Comparison of ENCODE assay signal across 10 cellular contexts in the genomic region with DNA sequence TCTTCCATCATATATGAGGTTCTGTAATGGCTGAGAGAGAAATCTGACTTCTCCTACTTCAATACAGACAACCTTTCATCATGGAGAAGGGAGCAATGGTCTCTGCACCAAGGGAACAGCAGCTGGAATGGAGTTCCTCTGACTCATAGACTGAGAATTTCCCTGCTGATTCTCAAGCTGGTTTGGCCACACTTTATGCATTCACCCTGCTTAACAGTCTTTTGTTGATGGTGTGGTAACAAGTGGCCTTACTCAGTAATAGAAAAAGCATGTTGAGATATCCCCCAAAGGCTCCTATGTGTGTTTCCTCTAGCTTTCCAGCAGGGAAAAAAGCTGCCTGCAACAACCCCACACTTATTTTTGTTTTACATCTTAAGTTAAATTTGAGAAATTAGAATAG.
DNase-seq lines count a peak whose midpoint lies in the region; FAIRE-seq and TF ChIP-seq lines count a peak whose summit lies in the region.
"Had no signal": no experiment of that assay in that cellular context is flagged by ENCODE, and none has a peak within 500 bp of the region (broad histone marks: within the 10 kb centered on the region; RNA-seq: fewer than 3 reads in every experiment).

No MANE protein-coding gene starts in this region.

- peak; percentile 3 for TF ChIP-seq CTCF in astrocyte of the cerebellum (IDR thresholded peaks at IDR 0.05; ENCODE audit: low read depth, low read length, missing control alignments)

- peaks cover 16% of the 10 kb centered on the region for H3K4me1 ChIP-seq in iPS-18a (ENCODE audit: control insufficient read depth, low read depth, low read length)

- no peak overlapping the region for H3K27ac ChIP-seq in iPS-18a (ENCODE audit: low read length)

- H3K9ac ChIP-seq in iPS-18a (ENCODE audit: low read length), result no peak overlapping the region

- no peaks in the 10 kb centered on the region for H3K36me3 ChIP-seq in iPS-18a (ENCODE audit: control insufficient read depth, low read depth, low read length)

- no peaks in the 10 kb centered on the region for H3K27me3 ChIP-seq in iPS-18a (ENCODE audit: control insufficient read depth, insufficient read depth, low read length)

- DNase-seq in NCI-H2196 (lab: John Stamatoyannopoulos, UW; ENCODE audit: unreplicated experiment) (peak; percentile 3), NCI-H2196 treated with DMSO at 0.1 percent for 48 hours (lab: John Stamatoyannopoulos, UW; ENCODE audit: unreplicated experiment) (no peak), astrocyte of the cerebellum (ENCODE audit: low read depth) (peak; percentile 98), urothelium cell line (ENCODE audit: low spot score) (peak; percentile 78), C1 segment of cervical spinal cord (lab: John Stamatoyannopoulos, UW) (no peak), G401 (ENCODE audit: low spot score) (no peak), SIG-M5 (lab: John Stamatoyannopoulos, UW) (no peak)
- DNase-seq: stimulated activated CD4-positive, alpha-beta T cell treated with anti-CD3 and anti-CD28 coated beads, Interleukin-4, amount 100 ng/mL, for 4 hours had no signal

- H3K4me3 ChIP-seq in astrocyte of the cerebellum (ENCODE audit: low read depth, low read length) (no peak overlapping the region), iPS-18a (ENCODE audit: low read length) (peak overlapping the region; percentile 4)

- no peak for FAIRE-seq in urothelium cell line (lab: Jason Lieb, UNC)
- FAIRE-seq: A204.1 had no signal

- in situ Hi-C loops in astrocyte of the cerebellum (cut with HindIII; ENCODE audit: low sequenced_read_pairs), result no loop called here
- in situ Hi-C loops in G401 (cut with HindIII; ENCODE audit: low sequenced_read_pairs), result no loop called here

- no peaks in the 10 kb centered on the region for H3K9me3 ChIP-seq in iPS-18a (ENCODE audit: control insufficient read depth, low read depth, low read length)

Comparison
In these comparisons a context has a peak if more than half of its experiments do, and no peak if none do; other contexts are left out.
1. DNase-seq: peak in NCI-H2196 (single experiment), astrocyte of the cerebellum (single experiment) and urothelium cell line (single experiment); none in NCI-H2196 treated with DMSO at 0.1 percent for 48 hours (single experiment), C1 segment of cervical spinal cord (0 of 14), G401 (single experiment) and SIG-M5 (single experiment).